13 cellular contexts compared by ENCODE assay signal in the genomic region with DNA sequence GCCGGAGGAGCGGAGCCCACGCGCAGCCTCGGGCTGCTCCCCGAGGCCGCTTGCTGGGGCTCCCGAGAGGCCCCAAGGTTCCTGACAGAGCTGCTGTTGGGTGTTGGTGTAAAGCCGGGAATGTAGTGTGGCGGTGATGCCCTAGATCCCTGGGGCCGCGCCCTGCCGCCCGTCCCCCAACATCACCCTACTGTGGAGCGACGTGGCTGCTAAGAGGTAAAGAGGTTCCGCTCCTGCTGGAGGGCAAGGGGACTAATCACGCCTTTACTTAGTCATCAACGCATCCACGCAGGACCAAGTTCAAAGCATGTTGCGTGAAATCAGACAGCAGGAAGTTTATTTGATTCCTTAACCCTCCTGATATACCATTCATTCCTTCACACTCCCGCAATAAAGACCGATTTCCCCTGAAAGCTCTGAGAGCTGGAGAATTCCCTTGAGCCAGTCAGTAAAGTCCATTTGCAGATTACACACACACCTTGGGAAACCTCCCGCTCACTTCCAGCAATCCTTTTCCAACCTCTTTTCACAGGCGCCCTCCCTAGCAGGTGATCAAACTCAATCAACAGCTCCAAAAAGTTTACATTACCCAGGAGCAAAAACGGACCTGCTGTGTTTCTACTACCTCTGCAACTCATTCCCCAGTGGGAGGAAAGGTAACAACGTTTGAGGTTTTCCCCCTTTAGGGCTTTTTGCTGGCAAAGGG. TPM values are rescaled to one million over a fixed set of nuclear protein-coding genes. Genes with fewer than 3 reads are reported as not detected.
DNase-seq lines count a peak whose midpoint lies in the region; FAIRE-seq and TF ChIP-seq lines count a peak whose summit lies in the region.
"Had no signal": no experiment of that assay in that cellular context is flagged by ENCODE, and none has a peak within 500 bp of the region (broad histone marks: within the 10 kb centered on the region; RNA-seq: fewer than 3 reads in every experiment).

No MANE protein-coding gene starts in this region.

- H3K9me3 ChIP-seq in iPS DF 6.9 (ENCODE audit: control insufficient read depth, insufficient read depth, low read length), result no peaks in the 10 kb centered on the region

- H3K4me3 Mint-ChIP-seq in activated CD4-positive, alpha-beta T cell treated with anti-CD3 and anti-CD28 coated beads, Interleukin-2, amount 10 ng/mL, durations not matched to agents 7 days and 5 days, result no peak overlapping the region

- H3K27me3 ChIP-seq in iPS DF 6.9 (ENCODE audit: control insufficient read depth, insufficient read depth, low read length), result no peaks in the 10 kb centered on the region; the same call in 1 of the 2 replicates
- no peaks in the 10 kb centered on the region for H3K27me3 ChIP-seq in rectal smooth muscle tissue (ENCODE audit: control insufficient read depth, insufficient read depth, low read length)

- peaks cover 7% of the 10 kb centered on the region for H3K4me1 Mint-ChIP-seq in activated CD4-positive, alpha-beta T cell treated with anti-CD3 and anti-CD28 coated beads, Interleukin-2, amount 10 ng/mL, durations not matched to agents 7 days and 5 days

- H3K27me3 Mint-ChIP-seq in activated CD4-positive, alpha-beta T cell treated with anti-CD3 and anti-CD28 coated beads, Interleukin-2, amount 10 ng/mL, durations not matched to agents 7 days and 5 days, result peaks cover 31% of the 10 kb centered on the region

- DNase-seq in H4 (ENCODE audit: low spot score) (peak; percentile 10), astrocyte of the hippocampus (ENCODE audit: low read depth, low spot score) (peak; percentile 15), iPS DF 6.9 (ENCODE audit: low read depth, low spot score) (no peak), GM12892 (ENCODE audit: insufficient read length) (no peak), kidney tubule cell (ENCODE audit: low spot score) (no peak), islet precursor cell (no peak)
- no peak for DNase-seq in activated CD4-positive, alpha-beta T cell treated with anti-CD3 and anti-CD28 coated beads, Interleukin-2, amount 10 ng/mL, durations not matched to agents 7 days and 5 days
- DNase-seq: activated effector memory CD4-positive, alpha-beta T cell treated with anti-CD3 and anti-CD28 coated beads, Interleukin-2, amount 50 U/mL, for 16 hours; CD4-positive, alpha-beta memory T cell; PC-3 had no signal

- H3K9me3 Mint-ChIP-seq in activated CD4-positive, alpha-beta T cell treated with anti-CD3 and anti-CD28 coated beads, Interleukin-2, amount 10 ng/mL, durations not matched to agents 7 days and 5 days, result no peaks in the 10 kb centered on the region

- no peaks in the 10 kb centered on the region for H3K36me3 Mint-ChIP-seq in activated CD4-positive, alpha-beta T cell treated with anti-CD3 and anti-CD28 coated beads, Interleukin-2, amount 10 ng/mL, durations not matched to agents 7 days and 5 days (ENCODE audit: low read depth)

- H3K9ac ChIP-seq in rectal smooth muscle tissue (ENCODE audit: low read length), result no peak overlapping the region

- H3K4me3 ChIP-seq in iPS DF 6.9 (ENCODE audit: low read length) (peak overlapping the region; percentile 11; the same call in 1 of the 2 replicates), rectal smooth muscle tissue (ENCODE audit: low read length) (peak overlapping the region; percentile 50)

- FAIRE-seq in GM12892 (lab: Jason Lieb, UNC), result no peak

- CTCF ChIA-PET in activated CD4-positive, alpha-beta T cell treated with anti-CD3 and anti-CD28 coated beads, Interleukin-2, amount 10 ng/mL, durations not matched to agents 7 days and 5 days (lab: Charles Lee), result no interaction called here

- H3K4me1 ChIP-seq in iPS DF 6.9 (ENCODE audit: control insufficient read depth, insufficient read depth, low read length) (no peaks in the 10 kb centered on the region), rectal smooth muscle tissue (ENCODE audit: control insufficient read depth, insufficient read depth, low read length) (no peaks in the 10 kb centered on the region)

- POLR2A ChIA-PET in activated CD4-positive, alpha-beta T cell treated with anti-CD3 and anti-CD28 coated beads, Interleukin-2, amount 10 ng/mL, durations not matched to agents 7 days and 5 days (lab: Charles Lee), result no interaction called here

- H3K36me3 ChIP-seq in iPS DF 6.9 (ENCODE audit: control insufficient read depth, insufficient read depth, low read length) (no peaks in the 10 kb centered on the region), rectal smooth muscle tissue (ENCODE audit: control insufficient read depth, insufficient read depth, low read length) (no peaks in the 10 kb centered on the region)

- WGBS in iPS DF 6.9 (ENCODE audit: insufficient coverage, insufficient read length), result no CpG with 5 or more reads among the region's 27 CpGs

- TF ChIP-seq POLR2A in GM12892 (IDR thresholded peaks at IDR 0.05; ENCODE audit: low read depth, low read length), result no peak

- H3K27ac Mint-ChIP-seq in activated CD4-positive, alpha-beta T cell treated with anti-CD3 and anti-CD28 coated beads, Interleukin-2, amount 10 ng/mL, durations not matched to agents 7 days and 5 days, result no peak overlapping the region

- no peak overlapping the region for H3K27ac ChIP-seq in iPS DF 6.9 (ENCODE audit: low read length)
- H3K27ac ChIP-seq in rectal smooth muscle tissue (ENCODE audit: low read depth, low read length), result no peak overlapping the region
- H3K27ac ChIP-seq: epithelial cell of prostate had no signal

RNA-seq across cellular contexts. Expression of gene GABRA2, which starts 0.6 kb away (rescaled TPM):
- total RNA-seq in H4 (2014; rRNA removed; shearing (Covaris generic)), result 0.80 and 1.3 TPM in 2 replicates
- polyA plus RNA-seq in GM12892 (2012; ENCODE audit: missing spikeins), result not detected
- not detected for total RNA-seq in activated CD4-positive, alpha-beta T cell treated with anti-CD3 and anti-CD28 coated beads, Interleukin-2, amount 10 ng/mL, durations not matched to agents 7 days and 5 days
- total RNA-seq: CD4-positive, alpha-beta memory T cell; myocyte; PC-3 had no signal
- polyA plus RNA-seq: CD4-positive, alpha-beta memory T cell had no signal

Comparison
In these comparisons a context has a peak if more than half of its experiments do, and no peak if none do; other contexts are left out.
1. DNase-seq: peak in H4 (single experiment) and astrocyte of the hippocampus (single experiment); none in iPS DF 6.9 (single experiment), GM12892 (single experiment), activated CD4-positive, alpha-beta T cell treated with anti-CD3 and anti-CD28 coated beads, Interleukin-2, amount 10 ng/mL, durations not matched to agents 7 days and 5 days (single experiment), kidney tubule cell (single experiment) and islet precursor cell (single experiment).